ENCODE assay signal across 8 cellular contexts in genomic region chrX:151902813-151903591, GRCh38. TPM values are rescaled to one million over a fixed set of nuclear protein-coding genes. Genes with fewer than 3 reads are reported as not detected.
DNase-seq lines count a peak whose midpoint lies in the region; ATAC-seq, FAIRE-seq and TF ChIP-seq lines count a peak whose summit lies in the region.
"Had no signal": no experiment of that assay in that cellular context is flagged by ENCODE, and none has a peak within 500 bp of the region (broad histone marks: within the 10 kb centered on the region; RNA-seq: fewer than 3 reads in every experiment).

No MANE protein-coding gene starts in this region.

- H3K36me3 Mint-ChIP-seq in chondrocyte (ENCODE audit: low read depth), result no peaks in the 10 kb centered on the region

- in situ Hi-C loops in HepG2 (cut with HindIII; ENCODE audit: extremely low pct_ligation_motif_present, low pct_unique_long_range_greater_than_20kb), result no loop called here

- H3K4me3 ChIP-seq in HepG2 (replicated peaks in 1 of 3; ENCODE audit: insufficient read depth in 1 of 3, low read depth in 2 of 3, low read length in 3 of 3) (no peak overlapping the region), aorta (ENCODE audit: low read length in 2 of 2) (no peak overlapping the region)

- H3K27ac Mint-ChIP-seq in chondrocyte (ENCODE audit: unreplicated experiment), result peak overlapping the region; percentile 52

- H3K27me3 Mint-ChIP-seq in chondrocyte (ENCODE audit: low read depth), result no peaks in the 10 kb centered on the region

- no peak for TF ChIP-seq RAD21 in HepG2 (CRISPR knock-in tag; IDR thresholded peaks at IDR 0.05)

- H3K27me3 ChIP-seq in HepG2 (ENCODE audit: control insufficient read depth in 1 of 2, insufficient read depth in 2 of 2, low read length in 2 of 2) (no peaks in the 10 kb centered on the region), aorta (ENCODE audit: control insufficient read depth in 1 of 2, insufficient read depth in 2 of 2, low read length in 1 of 2) (no peaks in the 10 kb centered on the region)

- POLR2A ChIA-PET in HepG2 (lab: Yijun Ruan, JAX), result no interaction called here

- CTCF ChIA-PET in HepG2 (lab: Yijun Ruan, JAX; ENCODE audit: low intra/inter-chr PET ratio, low total read pairs), result no interaction called here

- H3K9ac ChIP-seq in HepG2 (ENCODE audit: insufficient read depth, low read depth, low read length), result no peak overlapping the region

- H3K36me3 ChIP-seq in HepG2 (replicated peaks in 1 of 2; ENCODE audit: control insufficient read depth in 1 of 2, insufficient read depth in 2 of 2, low read length in 2 of 2) (no peaks in the 10 kb centered on the region), aorta (ENCODE audit: control insufficient read depth in 1 of 2, insufficient read depth in 2 of 2, low read length in 1 of 2) (no peaks in the 10 kb centered on the region)

- DNase-seq in LoVo (ENCODE audit: low spot score) (peak; percentile 70), chondrocyte (ENCODE audit: low spot score) (no peak), HepG2 (ENCODE audit: low spot score) (peak; percentile 2), aorta (peak in 1 of 2 donors; percentile 57)
- no peak for DNase-seq in stimulated activated CD4-positive, alpha-beta T cell treated with anti-CD3 and anti-CD28 coated beads, Interleukin-15, amount 100 ng/mL, for 24 hours
- DNase-seq: NCI-H2029 had no signal

- 0% methylated on average over 1 of the region's 6 CpGs for WGBS in HepG2 (ENCODE audit: low lambda C conversion rate)
- WGBS in aorta, 2 donors, result 57 to 69% methylated on average over 6 of the region's 6 CpGs

- TF ChIP-seq EP300 in HepG2 (IDR thresholded peaks at IDR 0.05; ENCODE audit: low read depth in 2 of 2, low read length in 2 of 2) (no peak), HepG2 (CRISPR knock-in tag; IDR thresholded peaks at IDR 0.05; ENCODE audit: borderline replicate concordance) (no peak)

- no TSS peak for BruUV-seq in HepG2 (replicated peaks; lab: Mats Ljungman, UMichigan)

- TF ChIP-seq CTCF in chondrocyte (IDR thresholded peaks at IDR 0.05) (no peak), HepG2 (CRISPR knock-in tag; IDR thresholded peaks at IDR 0.05) (no peak)

- H4K20me1 ChIP-seq in HepG2 (ENCODE audit: insufficient read depth, low read length), result no peaks in the 10 kb centered on the region

- peaks cover 41% of the 10 kb centered on the region for H3K9me3 Mint-ChIP-seq in chondrocyte (ENCODE audit: low read depth)

- no peak overlapping the region for H2AFZ ChIP-seq in HepG2 (ENCODE audit: low read length)

- no peaks in the 10 kb centered on the region for H3K4me1 ChIP-seq in HepG2 (ENCODE audit: insufficient read depth, low read length)
- no peaks in the 10 kb centered on the region for H3K4me1 ChIP-seq in aorta (ENCODE audit: control insufficient read depth in 1 of 2, insufficient read depth in 2 of 2, low read length in 2 of 2)

- H3K4me1 Mint-ChIP-seq in chondrocyte (ENCODE audit: low read depth), result peaks cover 5% of the 10 kb centered on the region

- TF ChIP-seq POLR2A in HepG2 (IDR thresholded peaks at IDR 0.05; ENCODE audit: insufficient read depth in 1 of 2, low read depth in 2 of 2, low read length in 2 of 2), result no peak

- H3K9me3 ChIP-seq in HepG2 (ENCODE audit: low read length), result no peaks in the 10 kb centered on the region
- no peaks in the 10 kb centered on the region for H3K9me3 ChIP-seq in aorta (ENCODE audit: control insufficient read depth, low read length)

- H3K27ac ChIP-seq in HepG2 (ENCODE audit: extremely low read length, insufficient read depth, low read length), result no peak overlapping the region
- no peak overlapping the region for H3K27ac ChIP-seq in aorta (ENCODE audit: low read depth in 1 of 2, low read length in 2 of 2)

- no peak for FAIRE-seq in HepG2 (lab: Jason Lieb, UNC)

- ATAC-seq in HepG2, result no peak; the same call in 2 of the 3 replicates
- ATAC-seq in aorta (ENCODE audit: low FRiP score), result peak; percentile 54
- ATAC-seq in HG03196 (IDR thresholded peaks at IDR 0.05; ENCODE audit: unreplicated experiment), result no peak
- no peak for ATAC-seq in activated CD4-positive, CD25-positive, alpha-beta regulatory T cell treated with anti-CD3 and anti-CD28 coated beads, Interleukin-2, amount 50 U/mL, for 24 hours

- H3K4me2 ChIP-seq in HepG2 (ENCODE audit: low read depth, low read length), result no peak overlapping the region

- intact Hi-C loops in HepG2 (cut with micrococcal nuclease; ENCODE audit: unreplicated experiment) (no loop called here), aorta (cut with DNase I) (no loop called here)

- H3K79me2 ChIP-seq in HepG2 (ENCODE audit: insufficient read depth, low read length), result no peaks in the 10 kb centered on the region

- H3K4me3 Mint-ChIP-seq in chondrocyte (ENCODE audit: unreplicated experiment), result no peak overlapping the region

TF ChIP-seq in HepG2, 621 proteins besides CTCF, POLR2A, EP300 and RAD21:
- TF ChIP-seq GZF1 (CRISPR knock-in tag; IDR thresholded peaks at IDR 0.05) (no peak), SKI (IDR thresholded peaks at IDR 0.05; ENCODE audit: partially characterized antibody) (no peak), FOSL2 (CRISPR knock-in tag; IDR thresholded peaks at IDR 0.05) (peak; percentile 42), PRPF4 (IDR thresholded peaks at IDR 0.05; ENCODE audit: low read depth, low read length, poor library complexity, severe bottlenecking) (no peak)

RNA-seq across cellular contexts. Expression of gene MAGEA4, which starts 9.7 kb away (rescaled TPM):
- not detected in 3 replicates for total RNA-seq in chondrocyte
- total RNA-seq in HepG2 (2016; rRNA removed; fragmentation: Illumina TruSeq; extraction: Trizol), result not detected in 2 replicates
- not detected in 2 replicates for total RNA-seq in HepG2 (2016; cell fraction: cytosol; rRNA removed; fragmentation: Illumina TruSeq; extraction: Trizol; ENCODE audit: low read depth)
- total RNA-seq in HepG2 (2016; cell fraction: insoluble cytoplasmic fraction; rRNA removed; fragmentation: Illumina TruSeq; extraction: Trizol), result not detected in 2 replicates
- total RNA-seq in HepG2 (2016; cell fraction: membrane; rRNA removed; fragmentation: Illumina TruSeq; extraction: Trizol), result not detected in 2 replicates
- total RNA-seq in HepG2 (2016; cell fraction: nucleus; rRNA removed; fragmentation: Illumina TruSeq; extraction: Trizol), result not detected in 2 replicates
- not detected in 2 replicates for polyA plus RNA-seq in HepG2 (2011; rRNA removed)
- not detected in 2 replicates for polyA plus RNA-seq in HepG2 (2011; cell fraction: cytosol; rRNA removed)
- polyA plus RNA-seq in HepG2 (2011; cell fraction: nucleus; rRNA removed), result not detected in 2 replicates
- polyA plus RNA-seq in HepG2 (2012), result not detected in 2 replicates
- polyA plus RNA-seq in HepG2 (2016; cell fraction: cytosol; fragmentation: Illumina TruSeq; extraction: Trizol; ENCODE audit: low read depth), result not detected in 2 replicates
- not detected in 2 replicates for polyA plus RNA-seq in HepG2 (2016; cell fraction: insoluble cytoplasmic fraction; fragmentation: Illumina TruSeq; extraction: Trizol; ENCODE audit: low read depth)
- polyA plus RNA-seq in HepG2 (2016; cell fraction: membrane; fragmentation: Illumina TruSeq; extraction: Trizol; ENCODE audit: low read depth), result not detected in 2 replicates
- not detected in 2 replicates for polyA plus RNA-seq in HepG2 (2016; cell fraction: nucleus; fragmentation: Illumina TruSeq; extraction: Trizol; ENCODE audit: insufficient read depth, low read depth)
- not detected in 2 replicates for polyA minus RNA-seq in HepG2 (2011; rRNA and poly(A)+ RNA removed; ENCODE audit: low replicate concordance)
- polyA minus RNA-seq in HepG2 (2011; cell fraction: cytosol; rRNA and poly(A)+ RNA removed), result not detected in 2 replicates
- polyA minus RNA-seq in HepG2 (2011; cell fraction: nucleus; rRNA and poly(A)+ RNA removed), result not detected in 2 replicates
- not detected for total RNA-seq in aorta
- not detected for polyA plus RNA-seq in aorta

Comparison
In these comparisons a context has a peak if more than half of its experiments do, and no peak if none do; other contexts are left out.
1. DNase-seq: peak in LoVo (single experiment) and HepG2 (single experiment); none in chondrocyte (single experiment) and stimulated activated CD4-positive, alpha-beta T cell treated with anti-CD3 and anti-CD28 coated beads, Interleukin-15, amount 100 ng/mL, for 24 hours (single experiment).